14 cellular contexts compared by ENCODE assay signal in the genomic region with DNA sequence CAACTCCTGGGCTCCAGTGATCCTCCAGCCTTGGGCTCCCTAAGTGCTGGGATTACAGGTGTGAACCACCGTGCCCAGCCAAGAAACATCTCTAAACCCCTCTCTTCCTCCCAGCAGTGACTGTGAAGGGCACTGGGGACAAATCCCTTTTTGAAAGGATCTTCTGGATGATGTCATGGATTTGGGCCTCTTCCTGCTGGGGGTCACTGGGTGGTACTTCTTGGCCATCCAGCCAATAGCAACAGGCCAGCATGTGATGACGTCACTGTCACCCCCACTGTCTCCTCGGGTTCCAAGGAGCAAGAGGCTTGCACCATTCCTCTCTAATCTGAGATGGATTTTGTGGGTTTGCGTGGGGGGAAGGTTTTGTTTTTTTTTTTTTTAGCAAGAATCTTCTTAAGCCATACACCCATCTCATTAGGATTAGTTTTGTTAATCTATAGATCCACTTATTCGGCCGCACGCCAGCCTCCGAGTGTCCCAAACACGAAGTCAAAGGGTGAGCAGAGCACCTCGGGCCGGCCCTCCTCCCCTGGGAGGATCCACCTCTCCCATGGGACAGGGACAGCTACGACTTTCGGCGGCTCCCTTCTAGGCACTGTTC. TPM values are rescaled to one million over a fixed set of nuclear protein-coding genes. Genes with fewer than 3 reads are reported as not detected.
DNase-seq lines count a peak whose midpoint lies in the region; ATAC-seq and TF ChIP-seq lines count a peak whose summit lies in the region.
"Had no signal": no experiment of that assay in that cellular context is flagged by ENCODE, and none has a peak within 500 bp of the region (broad histone marks: within the 10 kb centered on the region; RNA-seq: fewer than 3 reads in every experiment).

No MANE protein-coding gene starts in this region.

- intact Hi-C loops in MCF 10A (cut with micrococcal nuclease): loop anchor here (10.0 kb wide), 1 partner anchor 608 kb away; no protein-coding TSS in a partner anchor
- intact Hi-C loops in mammary epithelial cell (cut with micrococcal nuclease): loop anchor here (1.0 kb wide), 1 partner anchor 213 kb away; no protein-coding TSS in a partner anchor

- POLR2A ChIA-PET in MCF 10A (lab: Yijun Ruan, JAX): interaction anchor here (0.5 to 1.2 kb wide), 2 partner anchors 56 to 332 kb away, joined by 3 to 5 read pairs; no protein-coding TSS in a partner anchor

- H3K4me1 Mint-ChIP-seq in MCF 10A (ENCODE audit: insufficient read depth, unreplicated experiment): peaks cover 7% of the 10 kb centered on the region

- H4K20me1 ChIP-seq in mammary epithelial cell (ENCODE audit: insufficient read depth, low read length): no peaks in the 10 kb centered on the region

- 57% methylated on average over 4 of the region's 14 CpGs for WGBS in mammary epithelial cell (ENCODE audit: low coverage, missing lambda C conversion rate)
- WGBS in tibial nerve, 2 donors: 52 to 54% methylated on average over 14 of the region's 14 CpGs

- H3K27me3 ChIP-seq in mammary epithelial cell (ENCODE audit: insufficient read depth, low read length) (no peaks in the 10 kb centered on the region), tibial nerve (no peaks in the 10 kb centered on the region)
- H3K27me3 ChIP-seq: esophagus muscularis mucosa, upper lobe of left lung had no signal

- TF ChIP-seq POLR2A in tibial nerve (IDR thresholded peaks at IDR 0.05): peak in 1 of 2 donors; percentile 8

- H3K36me3 ChIP-seq in mammary epithelial cell (ENCODE audit: insufficient read depth, low read length) (no peaks in the 10 kb centered on the region), tibial nerve (no peaks in the 10 kb centered on the region)
- H3K36me3 ChIP-seq: esophagus muscularis mucosa, upper lobe of left lung had no signal

- CTCF ChIA-PET in MCF 10A (lab: Yijun Ruan, JAX) (interaction anchor here (0.7 to 2.1 kb wide), 3 partner anchors 86 to 213 kb away, joined by 4 to 11 read pairs (median 4); no protein-coding TSS in a partner anchor), mammary epithelial cell (lab: Charles Lee; ENCODE audit: low non-redundant PET) (no interaction called here)

- H3K4me3 ChIP-seq in mammary epithelial cell (replicated peaks in 1 of 3; ENCODE audit: insufficient read depth in 1 of 3, low read depth in 2 of 3, low read length in 3 of 3) (no peak overlapping the region), tibial nerve (no peak overlapping the region)
- H3K4me3 ChIP-seq: esophagus muscularis mucosa, upper lobe of left lung had no signal

- H3K36me3 Mint-ChIP-seq in MCF 10A (ENCODE audit: insufficient read depth, unreplicated experiment): peaks cover 12% of the 10 kb centered on the region
- H3K36me3 Mint-ChIP-seq: activated naive CD4-positive, alpha-beta T cell treated with anti-CD3 and anti-CD28 coated beads, Interleukin-2, amount 50 U/mL, for 72 hours had no signal

- DNase-seq in MCF 10A (ENCODE audit: unreplicated experiment): no peak
- DNase-seq in mammary epithelial cell: no peak
- peak; percentile 64 for DNase-seq in RKO (ENCODE audit: low spot score)
- DNase-seq in fibroblast of gingiva (ENCODE audit: low read depth): peak; percentile 71
- DNase-seq in tibial nerve (ENCODE audit: low spot score in 2 of 2): peak in 1 of 2 donors; percentile 42
- DNase-seq in SW480 (ENCODE audit: low spot score): no peak
- no peak for DNase-seq in NCI-H1436 (lab: John Stamatoyannopoulos, UW)
- DNase-seq: naive thymus-derived CD4-positive, alpha-beta T cell; NCI-H2029 had no signal

- TF ChIP-seq CTCF in MCF 10A (IDR thresholded peaks at IDR 0.05; ENCODE audit: unreplicated experiment) (no peak), mammary epithelial cell (conservative IDR thresholded peaks at IDR 0.05 in 1 of 2, IDR thresholded peaks at IDR 0.05 in 1 of 2; ENCODE audit: extremely low read depth in 1 of 2, insufficient read depth in 1 of 2, low read depth in 1 of 2, low read length in 2 of 2) (no peak), tibial nerve (IDR thresholded peaks at IDR 0.05) (no peak)

- no peak overlapping the region for H3K9ac ChIP-seq in mammary epithelial cell (ENCODE audit: insufficient read depth, low read length)

- BruUV-seq in MCF 10A (replicated peaks; lab: Mats Ljungman, UMichigan) (no TSS peak), mammary epithelial cell (replicated peaks; lab: Mats Ljungman, UMichigan) (no TSS peak)

- H2AFZ ChIP-seq in mammary epithelial cell (ENCODE audit: low read depth, low read length): no peak overlapping the region

- no peak overlapping the region for H3K27ac ChIP-seq in mammary epithelial cell (ENCODE audit: insufficient read depth, low read depth, low read length)
- H3K27ac ChIP-seq in tibial nerve: peak overlapping the region; percentile 12 to 85 (median 44)
- H3K27ac ChIP-seq: upper lobe of left lung had no signal

- H3K4me3 Mint-ChIP-seq in MCF 10A (ENCODE audit: unreplicated experiment): no peak overlapping the region
- H3K4me3 Mint-ChIP-seq: B cell; naive thymus-derived CD4-positive, alpha-beta T cell had no signal

- H3K27ac Mint-ChIP-seq in MCF 10A (ENCODE audit: low read depth, unreplicated experiment): peak overlapping the region; percentile 32
- H3K27ac Mint-ChIP-seq: activated naive CD4-positive, alpha-beta T cell treated with anti-CD3 and anti-CD28 coated beads, Interleukin-2, amount 50 U/mL, for 72 hours; B cell; naive thymus-derived CD4-positive, alpha-beta T cell had no signal

- dilution Hi-C loops in mammary epithelial cell (cut with HindIII; ENCODE audit: low sequenced_read_pairs): no loop called here

- H3K4me2 ChIP-seq in mammary epithelial cell (ENCODE audit: insufficient read depth, low read depth, low read length): no peak overlapping the region

- H3K9me3 ChIP-seq in mammary epithelial cell (replicated peaks; ENCODE audit: insufficient read depth, low read length): no peaks in the 10 kb centered on the region
- H3K9me3 ChIP-seq in tibial nerve: no peaks in the 10 kb centered on the region
- H3K9me3 ChIP-seq: esophagus muscularis mucosa, upper lobe of left lung had no signal

- in situ Hi-C loops in mammary epithelial cell (cut with MboI; ENCODE audit: low sequenced_read_pairs in 2 of 2): loop anchor here in 1 of 2 donors (10.0 to 25.0 kb wide), 2 partner anchors 208 to 466 kb away; no protein-coding TSS in a partner anchor

- no peaks in the 10 kb centered on the region for H3K9me3 Mint-ChIP-seq in MCF 10A (ENCODE audit: unreplicated experiment)
- H3K9me3 Mint-ChIP-seq: activated naive CD4-positive, alpha-beta T cell treated with anti-CD3 and anti-CD28 coated beads, Interleukin-2, amount 50 U/mL, for 72 hours; naive thymus-derived CD4-positive, alpha-beta T cell had no signal

- no peaks in the 10 kb centered on the region for H3K79me2 ChIP-seq in mammary epithelial cell (ENCODE audit: insufficient read depth, low read length)

- no peak for TF ChIP-seq EP300 in tibial nerve (IDR thresholded peaks at IDR 0.05)

- ATAC-seq in GM19455 (IDR thresholded peaks at IDR 0.05; ENCODE audit: unreplicated experiment): no peak
- ATAC-seq: activated naive CD4-positive, alpha-beta T cell treated with anti-CD3 and anti-CD28 coated beads, Interleukin-2, amount 50 U/mL, for 72 hours; naive thymus-derived CD4-positive, alpha-beta T cell had no signal

- H3K4me1 ChIP-seq in mammary epithelial cell (ENCODE audit: insufficient read depth, low read length): peaks cover 15% of the 10 kb centered on the region
- peaks cover 0 to 44% (median 7%) of the 10 kb centered on the region in 4 donors for H3K4me1 ChIP-seq in tibial nerve

- H3K27me3 Mint-ChIP-seq in MCF 10A (ENCODE audit: insufficient read depth, unreplicated experiment): peaks cover 11% of the 10 kb centered on the region

RNA-seq across cellular contexts. Expression of a gene that starts 29.4 kb away (rescaled TPM):
- total RNA-seq in MCF 10A (2022) (120 and 132 TPM in 2 replicates), mammary epithelial cell (100 to 1,000 TPM in 1 of 2 donors, 10 to 100 TPM in 1; 62.2 to 121 TPM), tibial nerve (100 to 1,000 TPM in 3 of 4 donors, 10 to 100 TPM in 1; 76.9 to 241 (median 147) TPM)
- polyA plus RNA-seq in mammary epithelial cell: 22.3 TPM
- polyA minus RNA-seq in mammary epithelial cell: 123 TPM

Comparison
In these comparisons a context has a peak if more than half of its experiments do, and no peak if none do; other contexts are left out.
1. DNase-seq: peak in RKO (single experiment) and fibroblast of gingiva (single experiment); none in MCF 10A (single experiment), mammary epithelial cell (single experiment), SW480 (single experiment) and NCI-H1436 (single experiment).